ENCODE assay signal across 1 cellular context in the genomic region with DNA sequence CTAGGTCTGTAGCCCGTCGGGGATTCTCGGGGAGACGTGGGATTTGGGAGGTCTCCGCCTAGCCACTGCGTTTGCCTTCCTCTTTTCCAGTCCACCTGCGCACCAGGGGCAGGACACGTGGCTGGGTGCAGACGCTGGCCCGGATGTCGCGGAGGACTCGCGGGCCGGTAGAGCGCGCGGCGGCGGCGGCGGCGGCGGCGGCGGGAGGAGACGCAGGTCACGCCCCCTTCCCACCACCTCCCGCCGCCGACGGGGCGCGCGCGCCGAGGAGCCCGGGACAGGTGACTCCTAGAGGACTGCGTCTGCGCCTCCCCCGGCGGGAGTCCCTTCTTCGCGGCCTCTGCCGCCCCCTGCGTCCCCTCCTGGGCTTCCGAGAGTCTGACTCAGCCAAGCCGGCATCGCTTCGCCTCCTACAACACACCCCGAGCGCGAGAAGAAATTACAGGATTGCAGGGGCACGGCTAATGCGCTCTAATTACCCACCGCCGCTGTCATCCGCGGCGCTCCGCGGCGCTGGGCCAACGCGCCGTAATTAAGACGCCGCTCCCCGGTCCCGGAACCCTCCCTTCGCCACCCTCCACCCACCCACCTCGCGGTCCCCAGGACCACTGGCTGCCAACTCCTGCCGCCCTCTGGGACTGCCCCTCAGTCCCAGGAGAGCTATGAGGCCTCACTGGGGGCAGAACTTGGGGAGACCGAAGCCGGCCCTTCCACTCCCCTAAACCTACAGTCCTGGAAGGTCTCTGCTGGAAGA.
A peak's percentile ranks its signal among the peaks of the same experiment; 100 is the strongest.
TF ChIP-seq lines count a peak whose summit lies in the region.

No MANE protein-coding gene starts in this region.

TF ChIP-seq in GM12878, 131 proteins besides CTCF, POLR2A, EP300 and RAD21 (continued from another document and continues in another):
- TF ChIP-seq ELK1 (IDR thresholded peaks at IDR 0.05; ENCODE audit: low read depth, low read length), result no peak
- TF ChIP-seq CHD1 (IDR thresholded peaks at IDR 0.05; ENCODE audit: low read depth, low read length), result no peak
- no peak for TF ChIP-seq PKNOX1 (IDR thresholded peaks at IDR 0.05)
- TF ChIP-seq ZBTB4 (CRISPR knock-in tag; IDR thresholded peaks at IDR 0.05), result no peak
- TF ChIP-seq, protein P1, sequence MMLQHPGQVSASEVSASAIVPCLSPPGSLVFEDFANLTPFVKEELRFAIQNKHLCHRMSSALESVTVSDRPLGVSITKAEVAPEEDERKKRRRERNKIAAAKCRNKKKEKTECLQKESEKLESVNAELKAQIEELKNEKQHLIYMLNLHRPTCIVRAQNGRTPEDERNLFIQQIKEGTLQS (IDR thresholded peaks at IDR 0.05; ENCODE audit: borderline replicate concordance, extremely low read depth, low read depth, low read length), result no peak
- TF ChIP-seq TCF12 (IDR thresholded peaks at IDR 0.05; ENCODE audit: low read depth, low read length), result 0 out of 2 replicates have a peak, but pooled peaks have one; percentile 4
- TF ChIP-seq MEF2B (IDR thresholded peaks at IDR 0.05; ENCODE audit: partially characterized antibody, poor library complexity, severe bottlenecking), result peak; percentile 81
- TF ChIP-seq SP1 (IDR thresholded peaks at IDR 0.05; ENCODE audit: low read depth, low read length), result no peak
- TF ChIP-seq, protein P2, sequence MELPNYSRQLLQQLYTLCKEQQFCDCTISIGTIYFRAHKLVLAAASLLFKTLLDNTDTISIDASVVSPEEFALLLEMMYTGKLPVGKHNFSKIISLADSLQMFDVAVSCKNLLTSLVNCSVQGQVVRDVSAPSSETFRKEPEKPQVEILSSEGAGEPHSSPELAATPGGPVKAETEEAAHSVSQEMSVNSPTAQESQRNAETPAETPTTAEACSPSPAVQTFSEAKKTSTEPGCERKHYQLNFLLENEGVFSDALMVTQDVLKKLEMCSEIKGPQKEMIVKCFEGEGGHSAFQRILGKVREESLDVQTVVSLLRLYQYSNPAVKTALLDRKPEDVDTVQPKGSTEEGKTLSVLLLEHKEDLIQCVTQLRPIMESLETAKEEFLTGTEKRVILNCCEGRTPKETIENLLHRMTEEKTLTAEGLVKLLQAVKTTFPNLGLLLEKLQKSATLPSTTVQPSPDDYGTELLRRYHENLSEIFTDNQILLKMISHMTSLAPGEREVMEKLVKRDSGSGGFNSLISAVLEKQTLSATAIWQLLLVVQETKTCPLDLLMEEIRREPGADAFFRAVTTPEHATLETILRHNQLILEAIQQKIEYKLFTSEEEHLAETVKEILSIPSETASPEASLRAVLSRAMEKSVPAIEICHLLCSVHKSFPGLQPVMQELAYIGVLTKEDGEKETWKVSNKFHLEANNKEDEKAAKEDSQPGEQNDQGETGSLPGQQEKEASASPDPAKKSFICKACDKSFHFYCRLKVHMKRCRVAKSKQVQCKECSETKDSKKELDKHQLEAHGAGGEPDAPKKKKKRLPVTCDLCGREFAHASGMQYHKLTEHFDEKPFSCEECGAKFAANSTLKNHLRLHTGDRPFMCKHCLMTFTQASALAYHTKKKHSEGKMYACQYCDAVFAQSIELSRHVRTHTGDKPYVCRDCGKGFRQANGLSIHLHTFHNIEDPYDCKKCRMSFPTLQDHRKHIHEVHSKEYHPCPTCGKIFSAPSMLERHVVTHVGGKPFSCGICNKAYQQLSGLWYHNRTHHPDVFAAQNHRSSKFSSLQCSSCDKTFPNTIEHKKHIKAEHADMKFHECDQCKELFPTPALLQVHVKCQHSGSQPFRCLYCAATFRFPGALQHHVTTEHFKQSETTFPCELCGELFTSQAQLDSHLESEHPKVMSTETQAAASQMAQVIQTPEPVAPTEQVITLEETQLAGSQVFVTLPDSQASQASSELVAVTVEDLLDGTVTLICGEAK (IDR thresholded peaks at IDR 0.05; ENCODE audit: borderline replicate concordance), result no peak
- TF ChIP-seq RAD51 (IDR thresholded peaks at IDR 0.05), result peak; percentile 55; the same call in 1 of the 2 replicates
- peak; percentile 42 for TF ChIP-seq NR2C1 (IDR thresholded peaks at IDR 0.05)
- TF ChIP-seq RB1 (IDR thresholded peaks at IDR 0.05; ENCODE audit: borderline replicate concordance), result peak; percentile 91; the same call in 1 of the 2 replicates
- peak; percentile 42 for TF ChIP-seq GATAD2B (conservative IDR thresholded peaks at IDR 0.05; ENCODE audit: low read depth)
- TF ChIP-seq SREBF1 (IDR thresholded peaks at IDR 0.05; ENCODE audit: low read length), result no peak
- TF ChIP-seq NFXL1 (IDR thresholded peaks at IDR 0.05; ENCODE audit: borderline replicate concordance), result no peak
- TF ChIP-seq SMARCA5 (IDR thresholded peaks at IDR 0.05), result peak; percentile 16; the same call in 1 of the 2 replicates
- peak; percentile 82 for TF ChIP-seq IKZF1 (conservative IDR thresholded peaks at IDR 0.05)
- TF ChIP-seq IRF3 (IDR thresholded peaks at IDR 0.05), result no peak
- peak; percentile 15; the same call in 1 of the 2 replicates for TF ChIP-seq ZNF217 (IDR thresholded peaks at IDR 0.05)
- TF ChIP-seq POLR2AphosphoS2 (IDR thresholded peaks at IDR 0.05; ENCODE audit: low read depth, low read length), result no peak; the same call in 1 of the 2 replicates
- TF ChIP-seq BCLAF1 (IDR thresholded peaks at IDR 0.05), result no peak
- TF ChIP-seq BRCA1 (IDR thresholded peaks at IDR 0.05; ENCODE audit: low read depth, low read length), result no peak
- TF ChIP-seq NR2F1 (conservative IDR thresholded peaks at IDR 0.05), result peak; percentile 73
- no peak for TF ChIP-seq CHD2 (IDR thresholded peaks at IDR 0.05; ENCODE audit: borderline replicate concordance, low read depth, low read length)
- no peak for TF ChIP-seq EZH2 (IDR thresholded peaks at IDR 0.05; ENCODE audit: borderline replicate concordance, control insufficient read depth, low read depth, low read length)
- TF ChIP-seq MAX (IDR thresholded peaks at IDR 0.05; ENCODE audit: low read depth, low read length), result peak; percentile 95
- TF ChIP-seq, protein P3, sequence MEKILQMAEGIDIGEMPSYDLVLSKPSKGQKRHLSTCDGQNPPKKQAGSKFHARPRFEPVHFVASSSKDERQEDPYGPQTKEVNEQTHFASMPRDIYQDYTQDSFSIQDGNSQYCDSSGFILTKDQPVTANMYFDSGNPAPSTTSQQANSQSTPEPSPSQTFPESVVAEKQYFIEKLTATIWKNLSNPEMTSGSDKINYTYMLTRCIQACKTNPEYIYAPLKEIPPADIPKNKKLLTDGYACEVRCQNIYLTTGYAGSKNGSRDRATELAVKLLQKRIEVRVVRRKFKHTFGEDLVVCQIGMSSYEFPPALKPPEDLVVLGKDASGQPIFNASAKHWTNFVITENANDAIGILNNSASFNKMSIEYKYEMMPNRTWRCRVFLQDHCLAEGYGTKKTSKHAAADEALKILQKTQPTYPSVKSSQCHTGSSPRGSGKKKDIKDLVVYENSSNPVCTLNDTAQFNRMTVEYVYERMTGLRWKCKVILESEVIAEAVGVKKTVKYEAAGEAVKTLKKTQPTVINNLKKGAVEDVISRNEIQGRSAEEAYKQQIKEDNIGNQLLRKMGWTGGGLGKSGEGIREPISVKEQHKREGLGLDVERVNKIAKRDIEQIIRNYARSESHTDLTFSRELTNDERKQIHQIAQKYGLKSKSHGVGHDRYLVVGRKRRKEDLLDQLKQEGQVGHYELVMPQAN (conservative IDR thresholded peaks at IDR 0.05), result peak; percentile 44; the same call in 1 of the 2 replicates
- peak in 1 of 2 experiments; percentile 72; a peak in 2 of 4 replicates for TF ChIP-seq BHLHE40 (IDR thresholded peaks at IDR 0.05; ENCODE audit: borderline replicate concordance in 1 of 2, low read depth in 2 of 2, low read length in 1 of 2)
- TF ChIP-seq MXI1 (IDR thresholded peaks at IDR 0.05; ENCODE audit: low read depth, low read length), result peak; percentile 90
- no peak for TF ChIP-seq ZBED1 (IDR thresholded peaks at IDR 0.05; ENCODE audit: borderline replicate concordance)
- TF ChIP-seq TCF3 (IDR thresholded peaks at IDR 0.05; ENCODE audit: borderline replicate concordance, insufficient read depth, low read depth, low read length), result no peak
- 0 out of 2 replicates have a peak, but pooled peaks have one; percentile 45 for TF ChIP-seq SIN3A (IDR thresholded peaks at IDR 0.05; ENCODE audit: low read depth, low read length)
- no peak for TF ChIP-seq KLF5 (IDR thresholded peaks at IDR 0.05; ENCODE audit: partially characterized antibody)
- no peak for TF ChIP-seq HDAC6 (IDR thresholded peaks at IDR 0.05; ENCODE audit: unreplicated experiment)
